In genomic region chr2:179410552-179411356, GRCh38 we compare ENCODE assay signal across 1 cellular context.
TF ChIP-seq lines count a peak whose summit lies in the region.

No MANE protein-coding gene starts in this region.

TF ChIP-seq in SK-N-SH treated with all-trans-retinoic acid at 6 μM for 48 hours, 23 proteins besides CTCF, POLR2A, EP300 and RAD21 (continued from another document):
- TF ChIP-seq TSHZ2 (CRISPR knock-in tag; IDR thresholded peaks at IDR 0.05) (no peak), OSR1 (CRISPR knock-in tag; IDR thresholded peaks at IDR 0.05) (no peak), ZNF8 (CRISPR knock-in tag; IDR thresholded peaks at IDR 0.05) (no peak), RARB (CRISPR knock-in tag; IDR thresholded peaks at IDR 0.05) (no peak), ZFP30 (CRISPR knock-in tag; IDR thresholded peaks at IDR 0.05) (no peak), ARNTL (CRISPR knock-in tag; IDR thresholded peaks at IDR 0.05; ENCODE audit: borderline replicate concordance, low read depth) (no peak), CSRNP3 (CRISPR knock-in tag; IDR thresholded peaks at IDR 0.05) (no peak), ZNF70 (CRISPR knock-in tag; IDR thresholded peaks at IDR 0.05) (no peak)
